15 cellular contexts compared by ENCODE assay signal in genomic region chr11:78041843-78042455, GRCh38. TPM values are rescaled to one million over a fixed set of nuclear protein-coding genes. Genes with fewer than 3 reads are reported as not detected.
DNase-seq lines count a peak whose midpoint lies in the region; ATAC-seq and TF ChIP-seq lines count a peak whose summit lies in the region.
"Had no signal": no experiment of that assay in that cellular context is flagged by ENCODE, and none has a peak within 500 bp of the region (broad histone marks: within the 10 kb centered on the region; RNA-seq: fewer than 3 reads in every experiment).

No MANE protein-coding gene starts in this region.

- peak overlapping the region; percentile 81; the same call in 1 of the 2 replicates for H2AFZ ChIP-seq in GM23338
- no peak overlapping the region for H2AFZ ChIP-seq in Karpas-422 (ENCODE audit: low read length)
- peak overlapping the region; percentile 67 for H2AFZ ChIP-seq in neuronal stem cell (ENCODE audit: low read length)

- H3K23ac ChIP-seq in neuronal stem cell (ENCODE audit: low read depth, low read length, poor library complexity) = no peak overlapping the region

- no peak overlapping the region for H2AK5ac ChIP-seq in neuronal stem cell (ENCODE audit: low read depth, low read length)

- no peak overlapping the region for H3K14ac ChIP-seq in neuronal stem cell (ENCODE audit: low read length)

- peaks cover 8% of the 10 kb centered on the region for H3K27me3 Mint-ChIP-seq in GM23338 (ENCODE audit: insufficient read depth, low read depth, poor library complexity)
- peaks cover 10% of the 10 kb centered on the region for H3K27me3 Mint-ChIP-seq in dendritic cell treated with granulocyte-macrophage colony-stimulating factor and Interleukin-4, amounts not matched to agents 40 ng/mL and 50 ng/mL, for 4 days
- H3K27me3 Mint-ChIP-seq: CD4-positive, CD25-positive, alpha-beta regulatory T cell had no signal

- H3K79me2 ChIP-seq in GM23338 (replicated peaks; ENCODE audit: insufficient read depth) (no peaks in the 10 kb centered on the region), Karpas-422 (ENCODE audit: low read length) (no peaks in the 10 kb centered on the region)

- H3K4ac ChIP-seq in neuronal stem cell (ENCODE audit: low read length) = no peak overlapping the region

- peaks cover 22% of the 10 kb centered on the region for H3K4me1 Mint-ChIP-seq in GM23338
- peaks cover 28% of the 10 kb centered on the region for H3K4me1 Mint-ChIP-seq in dendritic cell treated with granulocyte-macrophage colony-stimulating factor and Interleukin-4, amounts not matched to agents 40 ng/mL and 50 ng/mL, for 4 days (ENCODE audit: low read depth)

- no peaks in the 10 kb centered on the region for H3K36me3 Mint-ChIP-seq in GM23338 (ENCODE audit: low read depth)
- H3K36me3 Mint-ChIP-seq in dendritic cell treated with granulocyte-macrophage colony-stimulating factor and Interleukin-4, amounts not matched to agents 40 ng/mL and 50 ng/mL, for 4 days (ENCODE audit: low read depth) = no peaks in the 10 kb centered on the region
- H3K36me3 Mint-ChIP-seq: CD4-positive, CD25-positive, alpha-beta regulatory T cell had no signal

- H3K9me3 ChIP-seq in Karpas-422 (ENCODE audit: low read length) (no peaks in the 10 kb centered on the region), neuronal stem cell (replicated peaks in 1 of 2; ENCODE audit: control insufficient read depth in 2 of 2, insufficient read depth in 1 of 2, low read depth in 1 of 2, low read length in 2 of 2) (peaks cover 0 to 5% of the 10 kb centered on the region in 2 donors), esophagus muscularis mucosa (no peaks in the 10 kb centered on the region)

- no peaks in the 10 kb centered on the region for H3K9me3 Mint-ChIP-seq in GM23338
- H3K9me3 Mint-ChIP-seq in dendritic cell treated with granulocyte-macrophage colony-stimulating factor and Interleukin-4, amounts not matched to agents 40 ng/mL and 50 ng/mL, for 4 days = no peaks in the 10 kb centered on the region

- TF ChIP-seq POLR2A in esophagus muscularis mucosa (IDR thresholded peaks at IDR 0.05; ENCODE audit: low read depth) = no peak

- no peak for TF ChIP-seq CTCF in GM23338 (conservative IDR thresholded peaks at IDR 0.05; ENCODE audit: low read depth in 2 of 2)
- no peak for TF ChIP-seq CTCF in esophagus muscularis mucosa (IDR thresholded peaks at IDR 0.05)

- H3K79me1 ChIP-seq in neuronal stem cell (ENCODE audit: low read depth, low read length) = no peaks in the 10 kb centered on the region

- H2BK12ac ChIP-seq in neuronal stem cell (ENCODE audit: low read length) = no peak overlapping the region

- no peak for TF ChIP-seq EP300 in esophagus muscularis mucosa (IDR thresholded peaks at IDR 0.05)

- H3K9me2 ChIP-seq in GM23338 (ENCODE audit: insufficient read depth) = peaks cover 6% of the 10 kb centered on the region; the same call in 1 of the 2 replicates
- H3K9me2 ChIP-seq in Karpas-422 (replicated peaks; ENCODE audit: insufficient read depth, low read length) = no peaks in the 10 kb centered on the region

- no peak overlapping the region for H4K91ac ChIP-seq in neuronal stem cell (ENCODE audit: low read depth, low read length, poor library complexity)

- H3K27ac ChIP-seq in GM23338 (ENCODE audit: low read depth) (no peak overlapping the region), Karpas-422 (ENCODE audit: low read length) (no peak overlapping the region), neuronal stem cell (replicated peaks; ENCODE audit: low read length) (no peak overlapping the region), esophagus muscularis mucosa (replicated peaks in 1 of 4) (no peak overlapping the region)

- no peak overlapping the region for H2BK5ac ChIP-seq in neuronal stem cell (ENCODE audit: low read length)

- H3K4me3 ChIP-seq in GM23338 (no peak overlapping the region), Karpas-422 (ENCODE audit: low read length) (no peak overlapping the region), neuronal stem cell (ENCODE audit: low read length in 2 of 2) (no peak overlapping the region), esophagus muscularis mucosa (no peak overlapping the region)

- H3K4me3 Mint-ChIP-seq in GM23338 = no peak overlapping the region
- no peak overlapping the region for H3K4me3 Mint-ChIP-seq in dendritic cell treated with granulocyte-macrophage colony-stimulating factor and Interleukin-4, amounts not matched to agents 40 ng/mL and 50 ng/mL, for 4 days
- H3K4me3 Mint-ChIP-seq: CD4-positive, CD25-positive, alpha-beta regulatory T cell had no signal

- DNase-seq in GM23338 (ENCODE audit: low spot score) (no peak), Karpas-422 (peak; percentile 1), neuronal stem cell (ENCODE audit: low spot score) (no peak), esophagus muscularis mucosa (ENCODE audit: extremely low spot score) (no peak)
- DNase-seq: ACHN; CD4-positive, CD25-positive, alpha-beta regulatory T cell; DMS79 treated with DMSO at 0.1 percent for 48 hours; Kasumi-1; NCI-H1417; NCI-H1930; NCI-H510A treated with DMSO at 0.1 percent for 48 hours; RPMI8226 had no signal

- H3K36me3 ChIP-seq in GM23338 (ENCODE audit: insufficient read depth) (no peaks in the 10 kb centered on the region), Karpas-422 (ENCODE audit: insufficient read depth, low read length) (no peaks in the 10 kb centered on the region), neuronal stem cell (replicated peaks in 1 of 2; ENCODE audit: control insufficient read depth in 2 of 2, insufficient read depth in 2 of 2, low read length in 2 of 2) (no peaks in the 10 kb centered on the region), esophagus muscularis mucosa (no peaks in the 10 kb centered on the region)

- H3K4me1 ChIP-seq in GM23338 (ENCODE audit: insufficient read depth) (peaks cover 6% of the 10 kb centered on the region), Karpas-422 (ENCODE audit: low read length) (peaks cover 15% of the 10 kb centered on the region), neuronal stem cell (ENCODE audit: control insufficient read depth in 2 of 2, insufficient read depth in 1 of 2, low read depth in 1 of 2, low read length in 2 of 2) (peaks cover 4 to 6% of the 10 kb centered on the region in 2 donors), esophagus muscularis mucosa (peaks cover 12 to 33% (median 29%) of the 10 kb centered on the region in 4 donors)

- no peak overlapping the region for H3K27ac Mint-ChIP-seq in GM23338
- H3K27ac Mint-ChIP-seq in dendritic cell treated with granulocyte-macrophage colony-stimulating factor and Interleukin-4, amounts not matched to agents 40 ng/mL and 50 ng/mL, for 4 days = peak overlapping the region; percentile 2
- H3K27ac Mint-ChIP-seq: CD4-positive, CD25-positive, alpha-beta regulatory T cell had no signal

- H2BK120ac ChIP-seq in neuronal stem cell (ENCODE audit: low read depth, low read length) = no peak overlapping the region

- H3K27me3 ChIP-seq in GM23338 (ENCODE audit: insufficient read depth) (no peaks in the 10 kb centered on the region), Karpas-422 (ENCODE audit: low read length) (no peaks in the 10 kb centered on the region), neuronal stem cell (ENCODE audit: control insufficient read depth in 3 of 3, insufficient read depth in 3 of 3, low read depth in 1 of 3, low read length in 3 of 3) (no peaks in the 10 kb centered on the region), esophagus muscularis mucosa (no peaks in the 10 kb centered on the region)

- H3K18ac ChIP-seq in neuronal stem cell (ENCODE audit: low read length) = no peak overlapping the region

- no peak overlapping the region for H4K8ac ChIP-seq in neuronal stem cell (ENCODE audit: low read depth, low read length)

- no peaks in the 10 kb centered on the region for H4K20me1 ChIP-seq in GM23338 (replicated peaks; ENCODE audit: insufficient read depth)
- H4K20me1 ChIP-seq in Karpas-422 (ENCODE audit: insufficient read depth, low read depth, low read length) = no peaks in the 10 kb centered on the region

- ATAC-seq in GM23338 (no peak), GM21528 (IDR thresholded peaks at IDR 0.05; ENCODE audit: low FRiP score, unreplicated experiment) (no peak), GM18519 (IDR thresholded peaks at IDR 0.05; ENCODE audit: low FRiP score, unreplicated experiment) (no peak)

- H3K4me2 ChIP-seq in GM23338 (no peak overlapping the region), Karpas-422 (ENCODE audit: low read depth, low read length, poor library complexity, severe bottlenecking) (no peak overlapping the region), neuronal stem cell (ENCODE audit: insufficient read depth, low read length, poor library complexity, severe bottlenecking) (no peak overlapping the region)

- no peak overlapping the region for H3K9ac ChIP-seq in Karpas-422 (ENCODE audit: low read length)
- H3K9ac ChIP-seq in neuronal stem cell (ENCODE audit: low read depth, low read length, poor library complexity) = no peak overlapping the region

- WGBS in neuronal stem cell (ENCODE audit: extremely low coverage in 2 of 2, insufficient read length in 2 of 2, insufficient replicate concordance in 1 of 2), 2 donors = no CpG with 5 or more reads among the region's 14 CpGs
- WGBS in esophagus muscularis mucosa = 98% methylated on average over 12 of the region's 14 CpGs

- 0 out of 2 replicates have a peak, but pooled peaks cover 4% of the 10 kb centered on the region for H3F3A ChIP-seq in GM23338 (replicated peaks; ENCODE audit: low read depth)

- intact Hi-C loops in dendritic cell treated with granulocyte-macrophage colony-stimulating factor and Interleukin-4, amounts not matched to agents 40 ng/mL and 50 ng/mL, for 4 days (cut with micrococcal nuclease) = no loop called here
- intact Hi-C loops in esophagus muscularis mucosa (cut with DNase I) = no loop called here

- no peak overlapping the region for H2BK15ac ChIP-seq in neuronal stem cell (ENCODE audit: low read length)

RNA-seq across cellular contexts. Expression of gene KCTD14, which starts 18.9 kb away (rescaled TPM):
- 14.2 and 19.1 TPM in 2 replicates for total RNA-seq in GM23338 (2014; rRNA removed; shearing (Covaris generic))
- polyA plus RNA-seq in GM23338 (2016; fragmentation: Nextera tagmentation; extraction: Ambion mirVana) = 5.9 and 8.4 TPM in 2 replicates
- 1.0 TPM in 1 of 2 replicates, not detected in the other for total RNA-seq in Karpas-422 (2014; rRNA removed; shearing (Covaris generic); ENCODE audit: low replicate concordance)
- 3.0 TPM for polyA plus RNA-seq in neuronal stem cell (2013, experiment 1 of 2)
- polyA plus RNA-seq in neuronal stem cell (2013, experiment 2 of 2) = 3.0 TPM
- total RNA-seq in esophagus muscularis mucosa = 1 to 10 TPM in 3 of 4 donors, under 1 TPM in 1; 0.83 to 2.6 (median 1.3) TPM
- total RNA-seq: CD4-positive, CD25-positive, alpha-beta regulatory T cell had no signal

RNA-seq across cellular contexts. Expression of gene THRSP, which starts 21.7 kb away (rescaled TPM):
- not detected in 2 replicates for total RNA-seq in GM23338 (2014; rRNA removed; shearing (Covaris generic))
- polyA plus RNA-seq in GM23338 (2016; fragmentation: Nextera tagmentation; extraction: Ambion mirVana) = not detected in 2 replicates
- not detected in 2 replicates for total RNA-seq in Karpas-422 (2014; rRNA removed; shearing (Covaris generic); ENCODE audit: low replicate concordance)
- not detected for polyA plus RNA-seq in neuronal stem cell (2013, experiment 1 of 2)
- polyA plus RNA-seq in neuronal stem cell (2013, experiment 2 of 2) = not detected
- total RNA-seq in esophagus muscularis mucosa = not detected
- total RNA-seq: CD4-positive, CD25-positive, alpha-beta regulatory T cell had no signal

RNA-seq across cellular contexts. Expression of gene NDUFC2, which starts 37.7 kb away (rescaled TPM):
- 122 and 174 TPM in 2 replicates for total RNA-seq in GM23338 (2014; rRNA removed; shearing (Covaris generic))
- 711 and 755 TPM in 2 replicates for polyA plus RNA-seq in GM23338 (2016; fragmentation: Nextera tagmentation; extraction: Ambion mirVana)
- total RNA-seq in Karpas-422 (2014; rRNA removed; shearing (Covaris generic); ENCODE audit: low replicate concordance) = 51.9 and 94.7 TPM in 2 replicates
- polyA plus RNA-seq in neuronal stem cell (2013, experiment 1 of 2) = 290 TPM
- polyA plus RNA-seq in neuronal stem cell (2013, experiment 2 of 2) = 288 TPM
- total RNA-seq in esophagus muscularis mucosa = 100 to 1,000 TPM in 2 of 4 donors, 10 to 100 TPM in 2; 65.1 to 116 (median 91.1) TPM

RNA-seq across cellular contexts. Expression of gene INTS4, which starts 47.5 kb away (rescaled TPM):
- total RNA-seq in GM23338 (2014; rRNA removed; shearing (Covaris generic)) = 47.6 TPM in 2 replicates
- 24.6 and 27.2 TPM in 2 replicates for polyA plus RNA-seq in GM23338 (2016; fragmentation: Nextera tagmentation; extraction: Ambion mirVana)
- 42.7 and 51.2 TPM in 2 replicates for total RNA-seq in Karpas-422 (2014; rRNA removed; shearing (Covaris generic); ENCODE audit: low replicate concordance)
- polyA plus RNA-seq in neuronal stem cell (2013, experiment 1 of 2) = 21.9 TPM
- polyA plus RNA-seq in neuronal stem cell (2013, experiment 2 of 2) = 20.9 TPM
- 10 to 100 TPM; 13.3 to 34.1 (median 15.2) TPM for total RNA-seq in esophagus muscularis mucosa
